ENCODE assay signal across 2 cellular contexts in the genomic region with DNA sequence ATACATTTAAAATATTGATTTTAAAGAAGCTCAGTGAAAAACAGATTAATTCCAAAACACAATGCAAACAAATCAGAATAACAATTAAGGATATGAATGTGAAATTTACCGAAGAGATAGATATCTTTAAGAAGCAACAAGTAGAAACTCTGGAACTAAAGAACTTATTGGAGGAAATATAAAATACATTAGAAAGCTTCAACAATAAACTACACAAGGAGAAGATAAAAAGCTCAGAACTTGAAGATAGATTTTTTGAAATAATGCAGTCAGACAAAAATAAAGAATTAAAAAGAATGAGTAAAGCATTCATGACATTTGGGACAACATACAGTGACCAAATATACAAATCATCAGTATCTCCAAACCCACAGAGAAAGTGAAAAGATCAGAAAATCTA.
TF ChIP-seq lines count a peak whose summit lies in the region.

No MANE protein-coding gene starts in this region.

TF ChIP-seq in HepG2, 621 proteins besides CTCF, POLR2A, EP300 and RAD21:
- TF ChIP-seq ZNF138 (CRISPR knock-in tag; IDR thresholded peaks at IDR 0.05; ENCODE audit: low read depth), result no peak
- TF ChIP-seq ZIK1 (CRISPR knock-in tag; IDR thresholded peaks at IDR 0.05; ENCODE audit: borderline replicate concordance, low read depth), result no peak
- TF ChIP-seq RFX5 (IDR thresholded peaks at IDR 0.05; ENCODE audit: low read depth, low read length), result no peak
- TF ChIP-seq ZBTB42 (CRISPR knock-in tag; IDR thresholded peaks at IDR 0.05), result no peak
- TF ChIP-seq SRSF4 (IDR thresholded peaks at IDR 0.05; ENCODE audit: low read depth, low read length, poor library complexity, severe bottlenecking), result no peak
- no peak for TF ChIP-seq FOXO1 (CRISPR knock-in tag; IDR thresholded peaks at IDR 0.05)
- TF ChIP-seq CHD4 (IDR thresholded peaks at IDR 0.05; ENCODE audit: borderline replicate concordance, low read length), result peak; percentile 20; the same call in 1 of the 2 replicates
- no peak for TF ChIP-seq KDM1A (CRISPR knock-in tag; IDR thresholded peaks at IDR 0.05)
- no peak for TF ChIP-seq CCDC6 (CRISPR knock-in tag; IDR thresholded peaks at IDR 0.05)
- no peak for TF ChIP-seq SATB2 (CRISPR knock-in tag; IDR thresholded peaks at IDR 0.05)
- TF ChIP-seq, protein P1, sequence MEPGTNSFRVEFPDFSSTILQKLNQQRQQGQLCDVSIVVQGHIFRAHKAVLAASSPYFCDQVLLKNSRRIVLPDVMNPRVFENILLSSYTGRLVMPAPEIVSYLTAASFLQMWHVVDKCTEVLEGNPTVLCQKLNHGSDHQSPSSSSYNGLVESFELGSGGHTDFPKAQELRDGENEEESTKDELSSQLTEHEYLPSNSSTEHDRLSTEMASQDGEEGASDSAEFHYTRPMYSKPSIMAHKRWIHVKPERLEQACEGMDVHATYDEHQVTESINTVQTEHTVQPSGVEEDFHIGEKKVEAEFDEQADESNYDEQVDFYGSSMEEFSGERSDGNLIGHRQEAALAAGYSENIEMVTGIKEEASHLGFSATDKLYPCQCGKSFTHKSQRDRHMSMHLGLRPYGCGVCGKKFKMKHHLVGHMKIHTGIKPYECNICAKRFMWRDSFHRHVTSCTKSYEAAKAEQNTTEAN (CRISPR knock-in tag; conservative IDR thresholded peaks at IDR 0.05), result no peak
- TF ChIP-seq ZNF160 (CRISPR knock-in tag; IDR thresholded peaks at IDR 0.05), result peak; percentile 98

TF ChIP-seq in K562, 482 proteins besides CTCF, POLR2A, EP300 and RAD21:
- TF ChIP-seq, protein P2, sequence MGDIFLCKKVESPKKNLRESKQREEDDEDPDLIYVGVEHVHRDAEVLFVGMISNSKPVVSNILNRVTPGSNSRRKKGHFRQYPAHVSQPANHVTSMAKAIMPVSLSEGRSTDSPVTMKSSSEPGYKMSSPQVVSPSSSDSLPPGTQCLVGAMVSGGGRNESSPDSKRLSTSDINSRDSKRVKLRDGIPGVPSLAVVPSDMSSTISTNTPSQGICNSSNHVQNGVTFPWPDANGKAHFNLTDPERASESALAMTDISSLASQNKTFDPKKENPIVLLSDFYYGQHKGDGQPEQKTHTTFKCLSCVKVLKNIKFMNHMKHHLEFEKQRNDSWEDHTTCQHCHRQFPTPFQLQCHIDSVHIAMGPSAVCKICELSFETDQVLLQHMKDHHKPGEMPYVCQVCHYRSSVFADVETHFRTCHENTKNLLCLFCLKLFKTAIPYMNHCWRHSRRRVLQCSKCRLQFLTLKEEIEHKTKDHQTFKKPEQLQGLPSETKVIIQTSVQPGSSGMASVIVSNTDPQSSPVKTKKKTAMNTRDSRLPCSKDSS (IDR thresholded peaks at IDR 0.05; ENCODE audit: low read depth, partially characterized antibody), result peak; percentile 52
- TF ChIP-seq, protein P3, sequence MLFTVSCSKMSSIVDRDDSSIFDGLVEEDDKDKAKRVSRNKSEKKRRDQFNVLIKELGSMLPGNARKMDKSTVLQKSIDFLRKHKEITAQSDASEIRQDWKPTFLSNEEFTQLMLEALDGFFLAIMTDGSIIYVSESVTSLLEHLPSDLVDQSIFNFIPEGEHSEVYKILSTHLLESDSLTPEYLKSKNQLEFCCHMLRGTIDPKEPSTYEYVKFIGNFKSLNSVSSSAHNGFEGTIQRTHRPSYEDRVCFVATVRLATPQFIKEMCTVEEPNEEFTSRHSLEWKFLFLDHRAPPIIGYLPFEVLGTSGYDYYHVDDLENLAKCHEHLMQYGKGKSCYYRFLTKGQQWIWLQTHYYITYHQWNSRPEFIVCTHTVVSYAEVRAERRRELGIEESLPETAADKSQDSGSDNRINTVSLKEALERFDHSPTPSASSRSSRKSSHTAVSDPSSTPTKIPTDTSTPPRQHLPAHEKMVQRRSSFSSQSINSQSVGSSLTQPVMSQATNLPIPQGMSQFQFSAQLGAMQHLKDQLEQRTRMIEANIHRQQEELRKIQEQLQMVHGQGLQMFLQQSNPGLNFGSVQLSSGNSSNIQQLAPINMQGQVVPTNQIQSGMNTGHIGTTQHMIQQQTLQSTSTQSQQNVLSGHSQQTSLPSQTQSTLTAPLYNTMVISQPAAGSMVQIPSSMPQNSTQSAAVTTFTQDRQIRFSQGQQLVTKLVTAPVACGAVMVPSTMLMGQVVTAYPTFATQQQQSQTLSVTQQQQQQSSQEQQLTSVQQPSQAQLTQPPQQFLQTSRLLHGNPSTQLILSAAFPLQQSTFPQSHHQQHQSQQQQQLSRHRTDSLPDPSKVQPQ (CRISPR knock-in tag; IDR thresholded peaks at IDR 0.05; ENCODE audit: borderline replicate concordance), result no peak
- no peak for TF ChIP-seq ZNF23 (CRISPR knock-in tag; IDR thresholded peaks at IDR 0.05)
- 0 out of 2 replicates have a peak, but pooled peaks have one; percentile 14 for TF ChIP-seq EP400 (IDR thresholded peaks at IDR 0.05)
- no peak for TF ChIP-seq TCF7 (IDR thresholded peaks at IDR 0.05; ENCODE audit: borderline replicate concordance)
- TF ChIP-seq, protein P4, sequence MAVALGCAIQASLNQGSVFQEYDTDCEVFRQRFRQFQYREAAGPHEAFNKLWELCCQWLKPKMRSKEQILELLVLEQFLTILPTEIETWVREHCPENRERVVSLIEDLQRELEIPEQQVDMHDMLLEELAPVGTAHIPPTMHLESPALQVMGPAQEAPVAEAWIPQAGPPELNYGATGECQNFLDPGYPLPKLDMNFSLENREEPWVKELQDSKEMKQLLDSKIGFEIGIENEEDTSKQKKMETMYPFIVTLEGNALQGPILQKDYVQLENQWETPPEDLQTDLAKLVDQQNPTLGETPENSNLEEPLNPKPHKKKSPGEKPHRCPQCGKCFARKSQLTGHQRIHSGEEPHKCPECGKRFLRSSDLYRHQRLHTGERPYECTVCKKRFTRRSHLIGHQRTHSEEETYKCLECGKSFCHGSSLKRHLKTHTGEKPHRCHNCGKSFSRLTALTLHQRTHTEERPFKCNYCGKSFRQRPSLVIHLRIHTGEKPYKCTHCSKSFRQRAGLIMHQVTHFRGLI (CRISPR knock-in tag; IDR thresholded peaks at IDR 0.05), result no peak
- TF ChIP-seq CBX3 (IDR thresholded peaks at IDR 0.05; ENCODE audit: borderline replicate concordance in 1 of 2, low read length in 2 of 2), result peak in 1 of 2 experiments; percentile 72; a peak in 1 of 3 replicates
- TF ChIP-seq FOXJ2 (tag; IDR thresholded peaks at IDR 0.05), result no peak
- no peak for TF ChIP-seq ZFP30 (CRISPR knock-in tag; IDR thresholded peaks at IDR 0.05; ENCODE audit: borderline replicate concordance)
- no peak for TF ChIP-seq ZFX (CRISPR knock-in tag; IDR thresholded peaks at IDR 0.05)
- TF ChIP-seq SIRT6 (IDR thresholded peaks at IDR 0.05; ENCODE audit: low read depth, low read length), result no peak
- 0 out of 2 replicates have a peak, but pooled peaks have one; percentile 27 for TF ChIP-seq ZEB2 (IDR thresholded peaks at IDR 0.05)
- peak; percentile 93; the same call in 1 of the 2 replicates for TF ChIP-seq TRIM28 (IDR thresholded peaks at IDR 0.05)
- TF ChIP-seq TRIM24 (IDR thresholded peaks at IDR 0.05), result 0 out of 4 replicates have a peak, but pooled peaks of 1 of the 2 experiments have one; percentile 9
